Comparison of ENCODE assay signal across 21 cellular contexts in genomic region chr2:7068447-7068846, GRCh38.
"Had no signal": no experiment of that assay in that cellular context is flagged by ENCODE, and none has a peak within 500 bp of the region (broad histone marks: within the 10 kb centered on the region; RNA-seq: fewer than 3 reads in every experiment).

No MANE protein-coding gene starts in this region.

- H3K4me3 ChIP-seq: coronary artery, dorsolateral prefrontal cortex, esophagus squamous epithelium, gastrocnemius medialis, heart right ventricle, left lung, lower lobe of right lung had no signal

- H3K27me3 ChIP-seq: dorsolateral prefrontal cortex, esophagus squamous epithelium, gastrocnemius medialis, heart right ventricle, left lung had no signal

- H3K4me3 Mint-ChIP-seq: memory B cell; naive thymus-derived CD8-positive, alpha-beta T cell had no signal

- H3K4me1 ChIP-seq: esophagus squamous epithelium, gastrocnemius medialis, lower lobe of right lung had no signal

- H3K36me3 ChIP-seq: esophagus squamous epithelium, gastrocnemius medialis, heart right ventricle, left lung, lower lobe of right lung had no signal

- H3K27ac Mint-ChIP-seq: memory B cell had no signal

- H3K27me3 Mint-ChIP-seq: naive thymus-derived CD8-positive, alpha-beta T cell had no signal

- H3K9me3 ChIP-seq: esophagus squamous epithelium, gastrocnemius medialis, lower lobe of right lung had no signal

- DNase-seq: dermis blood vessel endothelial cell; effector CD4-positive, alpha-beta T cell; effector memory CD4-positive, alpha-beta T cell; esophagus squamous epithelium; foreskin fibroblast; foreskin melanocyte; gastrocnemius medialis; glutamatergic neuron; head of caudate nucleus; heart right ventricle; hippocampal formation; left cardiac atrium; left lung; left ventricle myocardium superior; lower lobe of right lung; mesendoderm; midbrain; naive thymus-derived CD8-positive, alpha-beta T cell had no signal

- ATAC-seq: gastrocnemius medialis, heart right ventricle, left cardiac atrium, left lung, left ventricle myocardium superior, lower lobe of right lung had no signal

- H3K27ac ChIP-seq: coronary artery, dorsolateral prefrontal cortex, esophagus squamous epithelium, gastrocnemius medialis, heart right ventricle, left lung, lower lobe of right lung had no signal

- H3K4me1 Mint-ChIP-seq: memory B cell had no signal
